ENCODE assay signal across 17 cellular contexts in genomic region chr14:74938873-74939495, GRCh38. TPM values are rescaled to one million over a fixed set of nuclear protein-coding genes. Genes with fewer than 3 reads are reported as not detected.
DNase-seq lines count a peak whose midpoint lies in the region; ATAC-seq and TF ChIP-seq lines count a peak whose summit lies in the region.
"Had no signal": no experiment of that assay in that cellular context is flagged by ENCODE, and none has a peak within 500 bp of the region (broad histone marks: within the 10 kb centered on the region; RNA-seq: fewer than 3 reads in every experiment).

No MANE protein-coding gene starts in this region.

- no peaks in the 10 kb centered on the region for H3K36me3 ChIP-seq in parathyroid adenoma (ENCODE audit: control insufficient read depth, insufficient read depth, low read length)
- no peaks in the 10 kb centered on the region for H3K36me3 ChIP-seq in upper lobe of left lung
- H3K36me3 ChIP-seq: cardiac muscle cell had no signal

- no peak for TF ChIP-seq POLR2A in upper lobe of left lung (IDR thresholded peaks at IDR 0.05)

- H3K4me1 ChIP-seq in parathyroid adenoma (no peaks in the 10 kb centered on the region), upper lobe of left lung (peaks cover 38 to 58% (median 48%) of the 10 kb centered on the region in 4 donors)

- no peak for ATAC-seq in upper lobe of left lung (ENCODE audit: low FRiP score in 2 of 2)
- no peak for ATAC-seq in HG03196 (IDR thresholded peaks at IDR 0.05; ENCODE audit: unreplicated experiment)
- ATAC-seq: activated T-helper 17 cell treated with anti-CD3 and anti-CD28 coated beads, Interleukin-2, amount 50 U/mL, for 72 hours had no signal

- H3K27me3 ChIP-seq in parathyroid adenoma (ENCODE audit: control insufficient read depth, insufficient read depth, low read length) (no peaks in the 10 kb centered on the region), upper lobe of left lung (no peaks in the 10 kb centered on the region)
- H3K27me3 ChIP-seq: cardiac muscle cell had no signal

- 92 to 94% methylated on average over 8 of the region's 8 CpGs for WGBS in upper lobe of left lung, 2 donors

- no peak overlapping the region for H3K9ac ChIP-seq in parathyroid adenoma

- H3K4me2 ChIP-seq in parathyroid adenoma (ENCODE audit: low read length) = no peak overlapping the region

- no peaks in the 10 kb centered on the region for H3K79me2 ChIP-seq in parathyroid adenoma

- H3K4me3 ChIP-seq in coronary artery = no peak overlapping the region
- H3K4me3 ChIP-seq in parathyroid adenoma (ENCODE audit: low read depth, low read length) = no peak overlapping the region
- no peak overlapping the region for H3K4me3 ChIP-seq in upper lobe of left lung
- H3K4me3 ChIP-seq: cardiac muscle cell, mucosa of descending colon had no signal

- H3K9me3 ChIP-seq in parathyroid adenoma (ENCODE audit: control insufficient read depth, low read length) (no peaks in the 10 kb centered on the region), upper lobe of left lung (no peaks in the 10 kb centered on the region)
- H3K9me3 ChIP-seq: mucosa of descending colon had no signal

- H3K27ac ChIP-seq in coronary artery (peak overlapping the region; percentile 76 to 94), parathyroid adenoma (peak overlapping the region; percentile 15), upper lobe of left lung (peak overlapping the region; percentile 86 to 92 (median 88))
- H3K27ac ChIP-seq: cardiac muscle cell had no signal

- H2AFZ ChIP-seq in parathyroid adenoma = no peak overlapping the region

- peak; percentile 41 for DNase-seq in NCI-H2171 treated with DMSO at 0.1 percent for 48 hours (lab: John Stamatoyannopoulos, UW)
- DNase-seq in NCI-H2171 (lab: John Stamatoyannopoulos, UW) = no peak
- no peak for DNase-seq in coronary artery (ENCODE audit: low spot score)
- no peak for DNase-seq in upper lobe of left lung
- no peak for DNase-seq in DMS114 treated with DMSO at 0.1 percent for 48 hours (lab: John Stamatoyannopoulos, UW; ENCODE audit: unreplicated experiment)
- DNase-seq in DMS53 (lab: John Stamatoyannopoulos, UW) = no peak
- DNase-seq: 8988T, COR-L47, erythroblast, mucosa of descending colon, NCI-H1092 treated with DMSO at 0.1 percent for 48 hours, NCI-H526 had no signal

- TF ChIP-seq CTCF in coronary artery (IDR thresholded peaks at IDR 0.05) (no peak), parathyroid adenoma (IDR thresholded peaks at IDR 0.05) (no peak), upper lobe of left lung (IDR thresholded peaks at IDR 0.05) (no peak)

- TF ChIP-seq EP300 in upper lobe of left lung (IDR thresholded peaks at IDR 0.05) = no peak

RNA-seq across cellular contexts. Expression of gene RPS6KL1, which starts 15.9 kb away (rescaled TPM):
- total RNA-seq in upper lobe of left lung = 10 to 100 TPM in 2 of 6 donors, 1 to 10 TPM in 4; 3.4 to 29.3 (median 7.3) TPM
- total RNA-seq: HT1080 had no signal

RNA-seq across cellular contexts. Expression of gene PGF, which starts 16.4 kb away (rescaled TPM):
- total RNA-seq in upper lobe of left lung = 10 to 100 TPM in 2 of 6 donors, 1 to 10 TPM in 3, under 1 TPM in 1; 0.89 to 21.3 (median 5.0) TPM

RNA-seq across cellular contexts. Expression of gene DLST, which starts 57.3 kb away (rescaled TPM):
- total RNA-seq in upper lobe of left lung = 10 to 100 TPM; 81.0 to 95.3 (median 83.1) TPM

Comparison
In these comparisons a context has a peak if more than half of its experiments do, and no peak if none do; other contexts are left out.
1. H3K27ac ChIP-seq: peak in every context shown above with its lines; median percentile 88 in upper lobe of left lung; 85 in coronary artery; 15 in parathyroid adenoma.